Comparison of ENCODE assay signal across 8 cellular contexts in the genomic region with DNA sequence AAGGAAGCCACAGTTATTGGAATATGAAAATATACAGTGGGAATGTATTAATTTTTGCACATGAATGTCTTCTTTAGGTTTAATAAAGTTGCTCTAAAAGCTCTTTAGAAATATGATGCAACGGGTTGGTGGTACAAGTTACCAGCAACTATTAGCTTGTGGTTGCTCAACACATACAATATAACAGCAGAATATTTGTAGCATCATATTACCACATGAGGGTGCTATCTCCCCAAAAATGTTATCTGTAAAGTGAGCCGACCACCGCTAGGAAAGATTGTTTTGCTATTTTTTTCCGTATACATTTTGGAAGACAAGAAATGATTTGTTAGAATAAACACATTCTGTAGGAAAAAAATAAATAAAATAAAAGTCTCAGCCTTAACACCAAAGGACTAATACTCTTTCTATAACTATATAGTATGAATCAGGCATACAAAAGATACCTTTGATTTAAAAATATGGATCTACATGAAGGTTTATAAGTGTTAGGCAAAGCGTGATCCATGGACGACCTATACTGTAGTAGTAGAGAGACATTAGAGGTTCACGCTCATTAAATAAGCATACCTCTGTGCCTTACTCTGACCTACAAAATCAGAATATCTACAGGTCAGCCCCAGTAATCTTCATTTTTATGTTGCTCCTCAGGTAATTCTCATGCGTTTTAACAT.
A peak's percentile ranks its signal among the peaks of the same experiment; 100 is the strongest.
DNase-seq lines count a peak whose midpoint lies in the region; ATAC-seq and FAIRE-seq lines count a peak whose summit lies in the region.

No MANE protein-coding gene starts in this region.

- DNase-seq in DMS114 treated with DMSO at 0.1 percent for 48 hours (lab: John Stamatoyannopoulos, UW; ENCODE audit: unreplicated experiment), result peak; percentile 42
- peak; percentile 23 for DNase-seq in M059J (ENCODE audit: low read depth)
- DNase-seq in SK-MEL-5 (ENCODE audit: low read depth, low spot score), result peak; percentile 70
- peak; percentile 2 to 8 for DNase-seq in frontal cortex (ENCODE audit: low spot score in 2 of 2)
- no peak for DNase-seq in posterior vena cava (ENCODE audit: low spot score)
- DNase-seq in activated T-helper 1 cell treated with anti-CD3 and anti-CD28 coated beads, Interleukin-12 subunit alpha, Interleukin-12 subunit beta, Interleukin-2, Interleukin-4 antibody, amounts not matched to agents 30 ng/mL and 10 ng/mL and 1 ng/mL, durations not matched to agents 14 hours and 24 hours and 36 hours (ENCODE audit: low spot score), result no peak

- H3K27me3 Mint-ChIP-seq in activated T-helper 1 cell treated with anti-CD3 and anti-CD28 coated beads, Interleukin-12 subunit alpha, Interleukin-12 subunit beta, Interleukin-2, Interleukin-4 antibody, amounts not matched to agents 30 ng/mL and 10 ng/mL and 1 ng/mL, durations not matched to agents 14 hours and 24 hours and 36 hours (ENCODE audit: insufficient read depth), result no peaks in the 10 kb centered on the region

- H3K4me2 ChIP-seq in skeletal muscle satellite cell (ENCODE audit: low read length), result peak overlapping the region; percentile 22

- in situ Hi-C loops in SK-MEL-5 (cut with HindIII; ENCODE audit: low pct_unique_long_range_greater_than_20kb, low sequenced_read_pairs), result no loop called here

- no peaks in the 10 kb centered on the region for H3K36me3 Mint-ChIP-seq in activated T-helper 1 cell treated with anti-CD3 and anti-CD28 coated beads, Interleukin-12 subunit alpha, Interleukin-12 subunit beta, Interleukin-2, Interleukin-4 antibody, amounts not matched to agents 30 ng/mL and 10 ng/mL and 1 ng/mL, durations not matched to agents 14 hours and 24 hours and 36 hours (ENCODE audit: low read depth)

- H3K9me3 Mint-ChIP-seq in activated T-helper 1 cell treated with anti-CD3 and anti-CD28 coated beads, Interleukin-12 subunit alpha, Interleukin-12 subunit beta, Interleukin-2, Interleukin-4 antibody, amounts not matched to agents 30 ng/mL and 10 ng/mL and 1 ng/mL, durations not matched to agents 14 hours and 24 hours and 36 hours, result no peaks in the 10 kb centered on the region

- no peaks in the 10 kb centered on the region for H3K36me3 ChIP-seq in skeletal muscle satellite cell (ENCODE audit: insufficient read depth, low read length)

- H3K9ac ChIP-seq in skeletal muscle satellite cell (ENCODE audit: low read depth, low read length), result no peak overlapping the region

- no peak overlapping the region for H3K4me3 Mint-ChIP-seq in activated T-helper 1 cell treated with anti-CD3 and anti-CD28 coated beads, Interleukin-12 subunit alpha, Interleukin-12 subunit beta, Interleukin-2, Interleukin-4 antibody, amounts not matched to agents 30 ng/mL and 10 ng/mL and 1 ng/mL, durations not matched to agents 14 hours and 24 hours and 36 hours

- peak; percentile 67 for ATAC-seq in GM21526 (IDR thresholded peaks at IDR 0.05; ENCODE audit: low FRiP score, unreplicated experiment)

- H3K27me3 ChIP-seq in skeletal muscle satellite cell (ENCODE audit: control insufficient read depth, insufficient read depth, low read length), result no peaks in the 10 kb centered on the region

- FAIRE-seq in frontal cortex (lab: Jason Lieb, UNC), result no peak

- H3K4me3 ChIP-seq in skeletal muscle satellite cell (ENCODE audit: low read length), result no peak overlapping the region

- no peak overlapping the region for H3K27ac Mint-ChIP-seq in activated T-helper 1 cell treated with anti-CD3 and anti-CD28 coated beads, Interleukin-12 subunit alpha, Interleukin-12 subunit beta, Interleukin-2, Interleukin-4 antibody, amounts not matched to agents 30 ng/mL and 10 ng/mL and 1 ng/mL, durations not matched to agents 14 hours and 24 hours and 36 hours

- intact Hi-C loops in posterior vena cava (cut with DNase I), result loop anchor here in 1 of 2 donors (5.0 kb wide), 1 partner anchor 1183 kb away; no protein-coding TSS in a partner anchor
- intact Hi-C loops in activated T-helper 1 cell treated with anti-CD3 and anti-CD28 coated beads, Interleukin-12 subunit alpha, Interleukin-12 subunit beta, Interleukin-2, Interleukin-4 antibody, amounts not matched to agents 30 ng/mL and 10 ng/mL and 1 ng/mL, durations not matched to agents 14 hours and 24 hours and 36 hours (cut with micrococcal nuclease), result loop anchor here (1.0 kb wide), 1 partner anchor 1177 kb away; no protein-coding TSS in a partner anchor

- no peaks in the 10 kb centered on the region for H3K4me1 ChIP-seq in skeletal muscle satellite cell (ENCODE audit: control insufficient read depth, insufficient read depth, low read length)

- H3K4me1 Mint-ChIP-seq in activated T-helper 1 cell treated with anti-CD3 and anti-CD28 coated beads, Interleukin-12 subunit alpha, Interleukin-12 subunit beta, Interleukin-2, Interleukin-4 antibody, amounts not matched to agents 30 ng/mL and 10 ng/mL and 1 ng/mL, durations not matched to agents 14 hours and 24 hours and 36 hours (ENCODE audit: low read depth), result no peaks in the 10 kb centered on the region

- H3K9me3 ChIP-seq in skeletal muscle satellite cell (replicated peaks; ENCODE audit: low read length), result no peaks in the 10 kb centered on the region

Comparison
In these comparisons a context has a peak if more than half of its experiments do, and no peak if none do; other contexts are left out.
1. DNase-seq: peak in DMS114 treated with DMSO at 0.1 percent for 48 hours (single experiment), M059J (single experiment), SK-MEL-5 (single experiment) and frontal cortex (2 of 2); none in posterior vena cava (single experiment) and activated T-helper 1 cell treated with anti-CD3 and anti-CD28 coated beads, Interleukin-12 subunit alpha, Interleukin-12 subunit beta, Interleukin-2, Interleukin-4 antibody, amounts not matched to agents 30 ng/mL and 10 ng/mL and 1 ng/mL, durations not matched to agents 14 hours and 24 hours and 36 hours (single experiment).